In genomic region chr1:3624194-3625136, GRCh38 we compare ENCODE assay signal across 8 cellular contexts. TPM values are rescaled to one million over a fixed set of nuclear protein-coding genes. Genes with fewer than 3 reads are reported as not detected.
DNase-seq lines count a peak whose midpoint lies in the region; ATAC-seq and TF ChIP-seq lines count a peak whose summit lies in the region.

TSS of gene TPRG1L (plus strand) at chr1:3625015. CDS start at chr1:3625073, 58 bp downstream.

- H3K36me3 Mint-ChIP-seq in CD8-positive, alpha-beta T cell: peaks cover 26% of the 10 kb centered on the region

- no peaks in the 10 kb centered on the region for H3K9me3 Mint-ChIP-seq in CD8-positive, alpha-beta T cell

- peak within 1 kb of the TSS; percentile 98 for H3K27ac Mint-ChIP-seq in CD8-positive, alpha-beta T cell

- no peaks in the 10 kb centered on the region for H3K27me3 ChIP-seq in CD8-positive, alpha-beta T cell (ENCODE audit: insufficient read depth, low read length)
- H3K27me3 ChIP-seq in ectodermal cell (ENCODE audit: control insufficient read depth, insufficient read depth, low read length, poor library complexity, severe bottlenecking): peaks cover 7% of the 10 kb centered on the region
- H3K27me3 ChIP-seq in lung (ENCODE audit: control insufficient read depth, insufficient read depth): no peaks in the 10 kb centered on the region

- H3K9me3 ChIP-seq in CD8-positive, alpha-beta T cell (ENCODE audit: low read length): no peaks in the 10 kb centered on the region
- H3K9me3 ChIP-seq in ectodermal cell (ENCODE audit: control insufficient read depth, low read length): no peaks in the 10 kb centered on the region
- no peaks in the 10 kb centered on the region for H3K9me3 ChIP-seq in lung (ENCODE audit: control insufficient read depth in 2 of 2, insufficient read depth in 1 of 2, low read length in 1 of 2)

- peaks cover 17% of the 10 kb centered on the region for H3K36me3 ChIP-seq in CD8-positive, alpha-beta T cell (ENCODE audit: insufficient read depth, low read length)
- H3K36me3 ChIP-seq in ectodermal cell (ENCODE audit: control insufficient read depth, insufficient read depth, low read length) (peaks cover 17% of the 10 kb centered on the region), lung (ENCODE audit: control insufficient read depth in 2 of 2, insufficient read depth in 2 of 2, low read length in 2 of 2) (peaks cover 9 to 19% of the 10 kb centered on the region in 2 donors)

- peak; percentile 97 to 99 (median 98) for DNase-seq in CD8-positive, alpha-beta T cell
- DNase-seq in HPDE6-E6E7 (ENCODE audit: extremely low spot score) (peak; percentile 97), NK-92 (lab: John Stamatoyannopoulos, UW; ENCODE audit: unreplicated experiment) (peak; percentile 76), lung (ENCODE audit: low spot score) (peak; percentile 98)
- DNase-seq in activated CD8-positive, alpha-beta memory T cell treated with anti-CD3 and anti-CD28 coated beads for 1 hour (ENCODE audit: extremely low read depth in 1 of 2, low read depth in 1 of 2): peak; percentile 92 to 98
- peak; percentile 97 to 98 (median 97) for DNase-seq in stimulated activated CD4-positive, alpha-beta T cell treated with anti-CD3 and anti-CD28 coated beads, TNF-alpha, amount 100 ng/mL, for 24 hours (ENCODE audit: low read depth in 3 of 3)

- no peaks in the 10 kb centered on the region for H3K27me3 Mint-ChIP-seq in CD8-positive, alpha-beta T cell (ENCODE audit: low read depth)

- POLR2A ChIA-PET in CD8-positive, alpha-beta T cell (lab: Charles Lee): interaction anchor here (2.9 kb wide), 1 partner anchor 93 kb away, joined by 7 read pairs; no protein-coding TSS in a partner anchor

- H3K4me1 Mint-ChIP-seq in CD8-positive, alpha-beta T cell (ENCODE audit: low read depth): peaks cover 41% of the 10 kb centered on the region

- TF ChIP-seq CTCF in CD8-positive, alpha-beta T cell (IDR thresholded peaks at IDR 0.05): no peak
- TF ChIP-seq CTCF in lung (IDR thresholded peaks at IDR 0.05; ENCODE audit: control extremely low read depth, extremely low read depth): no peak

- H3K27ac ChIP-seq in CD8-positive, alpha-beta T cell (ENCODE audit: low read depth, low read length): peak within 1 kb of the TSS; percentile 89
- H3K27ac ChIP-seq in ectodermal cell (ENCODE audit: insufficient read depth, low read depth, low read length, poor library complexity, severe bottlenecking) (peak within 1 kb of the TSS; percentile 16), lung (ENCODE audit: low read depth in 1 of 2, low read length in 1 of 2) (peak within 1 kb of the TSS; percentile 53 to 73)

- peak within 1 kb of the TSS; percentile 100 for H3K4me3 ChIP-seq in CD8-positive, alpha-beta T cell (ENCODE audit: low read depth, low read length)
- peak within 1 kb of the TSS; percentile 94 for H3K4me3 ChIP-seq in ectodermal cell (ENCODE audit: insufficient read depth, low read depth, low read length)
- H3K4me3 ChIP-seq in lung: peak within 1 kb of the TSS; percentile 78

- WGBS in ectodermal cell, 2 experiments: 1% methylated on average over 108 of the region's 108 CpGs
- 1% methylated on average over 94 to 108 of the region's 108 CpGs for WGBS in lung, 2 donors

- intact Hi-C loops in CD8-positive, alpha-beta T cell (cut with DNase I, micrococcal nuclease): loop anchor here (1.0 to 10.0 kb wide), 9 partner anchors 13 to 1492 kb away; partner anchors contain the start of genes WRAP73 (in 2 of the 2), C1orf174 (in 1 of the 2), LRRC47 (in 1 of the 2) and MEGF6 (in 1 of the 2)

- H3K4me3 Mint-ChIP-seq in CD8-positive, alpha-beta T cell: peak within 1 kb of the TSS; percentile 98

- CTCF ChIA-PET in CD8-positive, alpha-beta T cell (lab: Charles Lee): interaction anchor here (1.4 to 6.0 kb wide), 2 partner anchors 59 to 134 kb away, joined by 5 to 59 read pairs; no protein-coding TSS in a partner anchor

- peaks cover 29% of the 10 kb centered on the region for H3K4me1 ChIP-seq in CD8-positive, alpha-beta T cell (ENCODE audit: insufficient read depth, low read length)
- no peaks in the 10 kb centered on the region for H3K4me1 ChIP-seq in ectodermal cell (ENCODE audit: control insufficient read depth, insufficient read depth, low read length)
- peaks cover 6 to 8% of the 10 kb centered on the region in 2 donors for H3K4me1 ChIP-seq in lung (ENCODE audit: control insufficient read depth in 2 of 2, insufficient read depth in 2 of 2, low read length in 2 of 2)

- ATAC-seq in CD8-positive, alpha-beta T cell: peak; percentile 93
- ATAC-seq in GM19467 (IDR thresholded peaks at IDR 0.05; ENCODE audit: unreplicated experiment): peak; percentile 94
- ATAC-seq in lung (ENCODE audit: insufficient read depth, low FRiP score): peak; percentile 97

RNA-seq across cellular contexts. Expression of gene TPRG1L, which starts in this region (rescaled TPM):
- 10 to 100 TPM; 39.0 to 39.8 TPM for total RNA-seq in CD8-positive, alpha-beta T cell
- polyA plus RNA-seq in ectodermal cell (2013, experiment 1 of 4): 33.3 TPM
- 38.0 TPM for polyA plus RNA-seq in ectodermal cell (2013, experiment 2 of 4)
- polyA plus RNA-seq in ectodermal cell (2013, experiment 3 of 4): 26.0 TPM
- 30.4 TPM for polyA plus RNA-seq in ectodermal cell (2013, experiment 4 of 4)
- 10 to 100 TPM; 30.7 to 46.6 TPM for total RNA-seq in lung
- 10 to 100 TPM; 24.1 to 35.1 TPM for polyA plus RNA-seq in lung

Comparison
In these comparisons a context has a peak if more than half of its experiments do, and no peak if none do; other contexts are left out.
1. Peak in every context shown above with its lines: DNase-seq, ATAC-seq, H3K4me3 ChIP-seq and H3K27ac ChIP-seq.
2. H3K27ac ChIP-seq: peak in every context shown above with its lines; median percentile 89 in CD8-positive, alpha-beta T cell; 63 in lung; 16 in ectodermal cell.